Comparison of ENCODE assay signal across 15 cellular contexts in the genomic region with DNA sequence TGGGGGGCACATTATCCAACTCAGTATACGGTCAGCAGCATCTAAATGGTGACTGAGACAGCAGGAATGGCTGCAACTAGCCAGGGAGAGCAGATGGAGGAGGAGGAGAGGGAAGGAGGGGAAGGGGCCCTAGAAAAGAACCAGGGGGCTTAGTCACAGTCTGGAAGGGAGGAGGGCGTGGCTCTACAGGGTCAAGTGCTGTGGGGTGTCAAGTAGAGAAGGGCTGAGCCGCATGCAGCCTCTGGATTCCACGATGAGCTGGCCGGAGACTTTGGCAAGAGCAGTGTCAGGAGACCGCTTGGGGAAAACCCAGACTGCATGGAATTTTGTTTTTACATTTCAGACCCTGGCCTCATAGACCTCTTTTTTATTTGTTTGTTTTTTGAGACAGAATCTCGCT. TPM values are rescaled to one million over a fixed set of nuclear protein-coding genes. Genes with fewer than 3 reads are reported as not detected.
A peak's percentile ranks its signal among the peaks of the same experiment; 100 is the strongest.
DNase-seq lines count a peak whose midpoint lies in the region; ATAC-seq and TF ChIP-seq lines count a peak whose summit lies in the region.
"Had no signal": no experiment of that assay in that cellular context is flagged by ENCODE, and none has a peak within 500 bp of the region (broad histone marks: within the 10 kb centered on the region; RNA-seq: fewer than 3 reads in every experiment).

No MANE protein-coding gene starts in this region.

- peak; percentile 74 for DNase-seq in AG08396 (ENCODE audit: low spot score)
- DNase-seq in HT1080 (ENCODE audit: low read depth): peak; percentile 24
- peak; percentile 80 to 97 for DNase-seq in cardiac fibroblast (ENCODE audit: low read depth in 2 of 2)
- peak; percentile 62 for DNase-seq in myocyte (ENCODE audit: low read depth)
- DNase-seq: activated naive CD4-positive, alpha-beta T cell; central memory CD4-positive, alpha-beta T cell; midbrain; NCI-H524; RPMI8226 had no signal

- no peak overlapping the region for H3K4me3 ChIP-seq in cardiac fibroblast (replicated peaks in 1 of 2; ENCODE audit: low read depth in 2 of 2, low read length in 2 of 2)
- H3K4me3 ChIP-seq: HAP-1, uterus had no signal

- ATAC-seq in HG03521 (IDR thresholded peaks at IDR 0.05; ENCODE audit: unreplicated experiment) (no peak), HG02571 (IDR thresholded peaks at IDR 0.05; ENCODE audit: unreplicated experiment) (no peak), HG03095 (IDR thresholded peaks at IDR 0.05; ENCODE audit: unreplicated experiment) (no peak), HG03280 (IDR thresholded peaks at IDR 0.05; ENCODE audit: unreplicated experiment) (no peak)

- no peak for TF ChIP-seq CTCF in cardiac fibroblast (IDR thresholded peaks at IDR 0.05; ENCODE audit: low read depth, low read length)

RNA-seq across cellular contexts. Expression of a gene that starts 25.8 kb away (rescaled TPM):
- total RNA-seq in HT1080 (2014; rRNA removed; shearing (Covaris generic)): 27.7 and 28.2 TPM in 2 replicates
- polyA plus RNA-seq in HT1080 (2015; cell fraction: cytosol; rRNA removed): 17.2 and 20.9 TPM in 2 replicates
- polyA plus RNA-seq in HT1080 (2015; cell fraction: nucleus; rRNA removed): 29.7 and 34.9 TPM in 2 replicates
- total RNA-seq in myocyte: 43.4 and 48.4 TPM in 2 replicates
- polyA plus RNA-seq in myocyte (2012): 46.0 TPM

RNA-seq across cellular contexts. Expression of a gene that starts 41.6 kb away (rescaled TPM):
- total RNA-seq in HT1080 (2014; rRNA removed; shearing (Covaris generic)): 67.1 and 81.0 TPM in 2 replicates
- polyA plus RNA-seq in HT1080 (2015; cell fraction: cytosol; rRNA removed): 31.7 and 34.3 TPM in 2 replicates
- polyA plus RNA-seq in HT1080 (2015; cell fraction: nucleus; rRNA removed): 18.3 and 20.7 TPM in 2 replicates
- total RNA-seq in myocyte: 15.3 and 16.5 TPM in 2 replicates
- polyA plus RNA-seq in myocyte (2012): 36.1 TPM

Comparison
In these comparisons a context has a peak if more than half of its experiments do, and no peak if none do; other contexts are left out.
1. DNase-seq: peak in every context shown above with its lines; median percentile 88 in cardiac fibroblast; 74 in AG08396; 62 in myocyte; 24 in HT1080.